In the genomic region with DNA sequence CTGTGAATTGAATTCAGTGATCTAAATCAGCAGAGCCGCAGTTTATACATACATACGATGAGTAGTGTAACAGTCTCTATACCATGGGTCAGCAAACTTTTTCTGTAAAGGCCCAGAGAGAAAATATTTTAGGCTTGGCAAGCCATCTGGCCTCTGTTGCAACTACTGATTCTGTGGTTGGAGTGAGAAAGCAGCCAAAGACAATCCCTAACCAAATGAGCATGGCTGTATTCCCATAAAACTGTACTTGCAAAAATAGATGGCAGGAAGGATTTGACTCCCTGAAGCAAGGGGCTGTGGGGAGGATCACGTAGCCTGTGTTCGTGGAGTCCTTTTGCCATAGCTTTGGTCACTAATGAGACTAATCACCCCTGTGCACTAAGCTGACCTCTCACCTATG, we compare ENCODE assay signal across 1 cellular context.
TF ChIP-seq lines count a peak whose summit lies in the region.

No MANE protein-coding gene starts in this region.

TF ChIP-seq in IMR-90, 13 proteins besides CTCF, POLR2A, EP300 and RAD21 (continued from another document):
- TF ChIP-seq RCOR1 (IDR thresholded peaks at IDR 0.05; ENCODE audit: insufficient replicate concordance, low read length) (no peak), MAFK (IDR thresholded peaks at IDR 0.05; ENCODE audit: low read depth, low read length) (no peak), SMC3 (IDR thresholded peaks at IDR 0.05; ENCODE audit: low read depth, low read length) (no peak), RFX5 (IDR thresholded peaks at IDR 0.05; ENCODE audit: low read depth, low read length) (no peak), MAZ (IDR thresholded peaks at IDR 0.05; ENCODE audit: borderline replicate concordance, low read depth, low read length) (no peak), NFE2L2 (IDR thresholded peaks at IDR 0.05; ENCODE audit: low read depth, low read length) (no peak)
- TF ChIP-seq, protein P1, sequence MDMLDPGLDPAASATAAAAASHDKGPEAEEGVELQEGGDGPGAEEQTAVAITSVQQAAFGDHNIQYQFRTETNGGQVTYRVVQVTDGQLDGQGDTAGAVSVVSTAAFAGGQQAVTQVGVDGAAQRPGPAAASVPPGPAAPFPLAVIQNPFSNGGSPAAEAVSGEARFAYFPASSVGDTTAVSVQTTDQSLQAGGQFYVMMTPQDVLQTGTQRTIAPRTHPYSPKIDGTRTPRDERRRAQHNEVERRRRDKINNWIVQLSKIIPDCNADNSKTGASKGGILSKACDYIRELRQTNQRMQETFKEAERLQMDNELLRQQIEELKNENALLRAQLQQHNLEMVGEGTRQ (IDR thresholded peaks at IDR 0.05; ENCODE audit: low read depth, low read length): no peak
